13 cellular contexts compared by ENCODE assay signal in genomic region chr2:37771600-37772088, GRCh38.
DNase-seq lines count a peak whose midpoint lies in the region; ATAC-seq and TF ChIP-seq lines count a peak whose summit lies in the region.
"Had no signal": no experiment of that assay in that cellular context is flagged by ENCODE, and none has a peak within 500 bp of the region (broad histone marks: within the 10 kb centered on the region; RNA-seq: fewer than 3 reads in every experiment).

No MANE protein-coding gene starts in this region.

- no peak overlapping the region for H3K4me3 ChIP-seq in cardiac fibroblast (replicated peaks in 1 of 2; ENCODE audit: low read depth in 2 of 2, low read length in 2 of 2)
- H3K4me3 ChIP-seq: colonic mucosa had no signal

- H3K4me1 Mint-ChIP-seq in nephron, result peaks cover 89% of the 10 kb centered on the region

- peaks cover 5% of the 10 kb centered on the region for H3K9me3 Mint-ChIP-seq in nephron

- no peaks in the 10 kb centered on the region for H3K36me3 Mint-ChIP-seq in nephron (ENCODE audit: low read depth)

- H3K27me3 Mint-ChIP-seq in nephron (ENCODE audit: low read depth), result peaks cover 9% of the 10 kb centered on the region
- H3K27me3 Mint-ChIP-seq: activated naive CD8-positive, alpha-beta T cell had no signal

- ATAC-seq in esophagus mucosa (no peak), Right ventricle myocardium superior (ENCODE audit: poor library complexity) (no peak)

- intact Hi-C loops in Right ventricle myocardium superior (cut with DNase I), result no loop called here
- intact Hi-C loops in head of caudate nucleus (cut with DNase I), result no loop called here

- peak overlapping the region; percentile 76 to 98 (median 88) for H3K27ac Mint-ChIP-seq in nephron
- H3K27ac Mint-ChIP-seq: activated naive CD8-positive, alpha-beta T cell had no signal

- TF ChIP-seq CTCF in cardiac fibroblast (IDR thresholded peaks at IDR 0.05; ENCODE audit: low read depth, low read length) (no peak), nephron (IDR thresholded peaks at IDR 0.05; ENCODE audit: unreplicated experiment in 3 of 3) (no peak)

- DNase-seq in DMS53 (lab: John Stamatoyannopoulos, UW) (peak; percentile 12), DMS53 treated with DMSO at 0.1 percent for 48 hours (lab: John Stamatoyannopoulos, UW; ENCODE audit: unreplicated experiment) (no peak), cardiac fibroblast (ENCODE audit: low read depth in 2 of 2) (peak; percentile 76 to 83), Right ventricle myocardium superior (no peak), NCI-H1048 (lab: John Stamatoyannopoulos, UW) (no peak), head of caudate nucleus (no peak)
- DNase-seq: activated CD8-positive, alpha-beta memory T cell treated with anti-CD3 and anti-CD28 coated beads, Interleukin-2, amount 50 U/mL, for 4 hours; colonic mucosa; NCI-H2029; NK-92 treated with Interleukin-12 subunit alpha and Interleukin-12 subunit beta, amount 100 ng/mL, for 24 hours had no signal

- H3K4me3 Mint-ChIP-seq in nephron, result peak overlapping the region in 1 of 3 experiments; percentile 26
- H3K4me3 Mint-ChIP-seq: activated naive CD8-positive, alpha-beta T cell had no signal

Comparison
In these comparisons a context has a peak if more than half of its experiments do, and no peak if none do; other contexts are left out.
1. DNase-seq: peak in DMS53 (single experiment) and cardiac fibroblast (2 of 2); none in DMS53 treated with DMSO at 0.1 percent for 48 hours (single experiment), Right ventricle myocardium superior (single experiment), NCI-H1048 (single experiment) and head of caudate nucleus (0 of 42).